ENCODE assay signal across 8 cellular contexts in genomic region chr16:15644306-15644961, GRCh38. TPM values are rescaled to one million over a fixed set of nuclear protein-coding genes. Genes with fewer than 3 reads are reported as not detected.
DNase-seq lines count a peak whose midpoint lies in the region; ATAC-seq and TF ChIP-seq lines count a peak whose summit lies in the region.

No MANE protein-coding gene starts in this region.

- H3K27ac ChIP-seq in neural progenitor cell, result no peak overlapping the region

- H3K36me3 Mint-ChIP-seq in activated naive CD8-positive, alpha-beta T cell treated with anti-CD3 and anti-CD28 coated beads for 36 hours, result peaks cover 8% of the 10 kb centered on the region
- no peaks in the 10 kb centered on the region for H3K36me3 Mint-ChIP-seq in neural progenitor cell

- no peak for TF ChIP-seq CTCF in neural progenitor cell (IDR thresholded peaks at IDR 0.05)

- H3K27me3 Mint-ChIP-seq in activated naive CD8-positive, alpha-beta T cell treated with anti-CD3 and anti-CD28 coated beads for 36 hours, result no peaks in the 10 kb centered on the region
- peaks cover 1% of the 10 kb centered on the region for H3K27me3 Mint-ChIP-seq in neural progenitor cell (ENCODE audit: insufficient read depth, low read depth)

- H3K9ac ChIP-seq in ES-I3 (ENCODE audit: low read depth, low read length) (peak overlapping the region; percentile 88), neural progenitor cell (no peak overlapping the region)

- peak overlapping the region; percentile 98 for H3K27ac Mint-ChIP-seq in activated naive CD8-positive, alpha-beta T cell treated with anti-CD3 and anti-CD28 coated beads for 36 hours
- H3K27ac Mint-ChIP-seq in neural progenitor cell, result peak overlapping the region; percentile 29

- H3K9me3 Mint-ChIP-seq in activated naive CD8-positive, alpha-beta T cell treated with anti-CD3 and anti-CD28 coated beads for 36 hours, result no peaks in the 10 kb centered on the region
- H3K9me3 Mint-ChIP-seq in neural progenitor cell, result no peaks in the 10 kb centered on the region

- H4K20me1 ChIP-seq in neural progenitor cell (ENCODE audit: low read depth), result peaks cover 4% of the 10 kb centered on the region

- H3K4me1 Mint-ChIP-seq in activated naive CD8-positive, alpha-beta T cell treated with anti-CD3 and anti-CD28 coated beads for 36 hours, result peaks cover 40% of the 10 kb centered on the region
- H3K4me1 Mint-ChIP-seq in neural progenitor cell, result peaks cover 22% of the 10 kb centered on the region

- DNase-seq in NCI-H2081 (lab: John Stamatoyannopoulos, UW), result peak; percentile 47 to 72
- DNase-seq in activated naive CD8-positive, alpha-beta T cell treated with anti-CD3 and anti-CD28 coated beads for 36 hours, result no peak
- peak; percentile 42 for DNase-seq in neural progenitor cell (ENCODE audit: low spot score)
- DNase-seq in epidermal melanocyte (ENCODE audit: insufficient read length, low spot score), result no peak
- DNase-seq in hepatic stellate cell (ENCODE audit: low spot score), result no peak

- H3K4me1 ChIP-seq in ES-I3 (ENCODE audit: insufficient read depth, low read length) (peaks cover 8% of the 10 kb centered on the region; the same call in 1 of the 2 replicates), neural progenitor cell (peaks cover 22% of the 10 kb centered on the region)

- H3K36me3 ChIP-seq in ES-I3 (ENCODE audit: insufficient read depth, low read length) (no peaks in the 10 kb centered on the region), neural progenitor cell (no peaks in the 10 kb centered on the region)

- peaks cover 30% of the 10 kb centered on the region for H3K79me2 ChIP-seq in neural progenitor cell (ENCODE audit: low read depth)

- ATAC-seq in GM21390 (IDR thresholded peaks at IDR 0.05; ENCODE audit: unreplicated experiment) (no peak), HG03378 (IDR thresholded peaks at IDR 0.05; ENCODE audit: unreplicated experiment) (no peak)

- peak overlapping the region; percentile 83 for H3K4me2 ChIP-seq in neural progenitor cell

- no peaks in the 10 kb centered on the region for H3K27me3 ChIP-seq in neural progenitor cell

- peaks cover 31% of the 10 kb centered on the region for H3F3A ChIP-seq in neural progenitor cell (ENCODE audit: low read depth)

- H3K9me3 ChIP-seq in ES-I3 (ENCODE audit: control insufficient read depth, insufficient read depth, low read length), result no peaks in the 10 kb centered on the region
- no peaks in the 10 kb centered on the region for H3K9me3 ChIP-seq in neural progenitor cell (ENCODE audit: low read depth)

- H2AFZ ChIP-seq in neural progenitor cell (replicated peaks), result no peak overlapping the region

- peak overlapping the region; percentile 94 for H3K4me3 ChIP-seq in neural progenitor cell

- peak overlapping the region; percentile 93 for H3K4me3 Mint-ChIP-seq in activated naive CD8-positive, alpha-beta T cell treated with anti-CD3 and anti-CD28 coated beads for 36 hours
- peak overlapping the region; percentile 91 for H3K4me3 Mint-ChIP-seq in neural progenitor cell

RNA-seq across cellular contexts. Expression of gene MARF1, which starts 1.5 kb away (rescaled TPM):
- 10 to 100 TPM; 51.0 to 52.1 TPM for total RNA-seq in activated naive CD8-positive, alpha-beta T cell treated with anti-CD3 and anti-CD28 coated beads for 36 hours
- 11.9 and 13.4 TPM in 2 replicates for total RNA-seq in neural progenitor cell (ENCODE audit: low replicate concordance)

RNA-seq across cellular contexts. Expression of gene NDE1, which starts 5.6 kb away (rescaled TPM):
- 100 to 1,000 TPM; 115 to 117 TPM for total RNA-seq in activated naive CD8-positive, alpha-beta T cell treated with anti-CD3 and anti-CD28 coated beads for 36 hours
- total RNA-seq in neural progenitor cell (ENCODE audit: low replicate concordance), result 85.3 and 88.1 TPM in 2 replicates

Comparison
In these comparisons a context has a peak if more than half of its experiments do, and no peak if none do; other contexts are left out.
1. DNase-seq: peak in NCI-H2081 (2 of 2) and neural progenitor cell (single experiment); none in activated naive CD8-positive, alpha-beta T cell treated with anti-CD3 and anti-CD28 coated beads for 36 hours (single experiment), epidermal melanocyte (single experiment) and hepatic stellate cell (single experiment).